Comparison of ENCODE assay signal across 14 cellular contexts in genomic region chr12:92424338-92424737, GRCh38.
A peak's percentile ranks its signal among the peaks of the same experiment; 100 is the strongest.
DNase-seq lines count a peak whose midpoint lies in the region; ATAC-seq and TF ChIP-seq lines count a peak whose summit lies in the region.
"Had no signal": no experiment of that assay in that cellular context is flagged by ENCODE, and none has a peak within 500 bp of the region (broad histone marks: within the 10 kb centered on the region; RNA-seq: fewer than 3 reads in every experiment).

No MANE protein-coding gene starts in this region.

- no peak overlapping the region for H2BK12ac ChIP-seq in H9 (ENCODE audit: insufficient read length, low read depth, low read length)

- peaks cover 43% of the 10 kb centered on the region in 2 experiments for H3K4me1 Mint-ChIP-seq in H9

- H3K4ac ChIP-seq in H9 (ENCODE audit: low read depth, low read length), result no peak overlapping the region

- no peak overlapping the region for H2BK15ac ChIP-seq in H9 (ENCODE audit: low read depth, low read length)

- H2AFZ ChIP-seq in H9 (ENCODE audit: low read length) (no peak overlapping the region), parathyroid adenoma (peak overlapping the region; percentile 22)

- H3K36me3 Mint-ChIP-seq in H9 (ENCODE audit: insufficient read depth in 1 of 3, low read depth in 3 of 3), result no peaks in the 10 kb centered on the region
- H3K36me3 Mint-ChIP-seq: CD8-positive, alpha-beta T cell had no signal

- H3K79me1 ChIP-seq in H9 (ENCODE audit: insufficient read depth, low read depth, low read length, poor library complexity, severe bottlenecking), result no peaks in the 10 kb centered on the region

- no peak overlapping the region for H2BK5ac ChIP-seq in H9 (ENCODE audit: insufficient read length, low read length)

- no peaks in the 10 kb centered on the region for H3K27me3 Mint-ChIP-seq in H9 (ENCODE audit: low read depth)

- no peak overlapping the region for H2AK5ac ChIP-seq in H9 (ENCODE audit: insufficient read length, low read length)

- H3K9me3 Mint-ChIP-seq in H9, result no peaks in the 10 kb centered on the region; a peak in 2 of 5 replicates
- H3K9me3 Mint-ChIP-seq: activated T-cell treated with anti-CD3 and anti-CD28 coated beads, Interleukin-2, amount 50 U/mL, for 4 hours; CD8-positive, alpha-beta T cell had no signal

- H3K36me3 ChIP-seq in parathyroid adenoma (ENCODE audit: control insufficient read depth, insufficient read depth, low read length) (no peaks in the 10 kb centered on the region), SJCRH30 (no peaks in the 10 kb centered on the region)

- no peak overlapping the region for H2BK120ac ChIP-seq in H9 (ENCODE audit: low read depth, low read length, poor library complexity, severe bottlenecking)

- H3K79me2 ChIP-seq in H9 (ENCODE audit: insufficient read depth, low read length) (no peaks in the 10 kb centered on the region), parathyroid adenoma (no peaks in the 10 kb centered on the region)

- no peak overlapping the region for H4K8ac ChIP-seq in H9 (replicated peaks; ENCODE audit: insufficient read length, low read depth, low read length)

- ATAC-seq in HG03432 (IDR thresholded peaks at IDR 0.05; ENCODE audit: unreplicated experiment) (no peak), GM21576 (IDR thresholded peaks at IDR 0.05; ENCODE audit: unreplicated experiment) (no peak)
- ATAC-seq: CD8-positive, alpha-beta T cell; sciatic nerve had no signal

- DNase-seq in H9, result peak; percentile 55
- peak; percentile 36 for DNase-seq in SK-MEL-5 (ENCODE audit: low read depth, low spot score)
- DNase-seq in fibroblast of pulmonary artery (ENCODE audit: low read depth), result peak; percentile 66
- no peak for DNase-seq in SJCRH30
- DNase-seq in NCI-H1048 (lab: John Stamatoyannopoulos, UW), result no peak
- DNase-seq: activated T-cell treated with anti-CD3 and anti-CD28 coated beads, Interleukin-2, amount 50 U/mL, for 4 hours; anterior cingulate cortex; CD8-positive, alpha-beta T cell; GF-D8; NCI-H69 had no signal

- H3K27ac ChIP-seq in H9 (ENCODE audit: insufficient read length, low read depth, low read length), result peak overlapping the region; percentile 12
- H3K27ac ChIP-seq in parathyroid adenoma, result no peak overlapping the region
- H3K27ac ChIP-seq in SJCRH30, result no peak overlapping the region

- H3K18ac ChIP-seq in H9 (ENCODE audit: insufficient read length, low read depth, low read length), result no peak overlapping the region

- peaks cover 4% of the 10 kb centered on the region; the same call in 1 of the 2 replicates for H3K4me1 ChIP-seq in H9 (ENCODE audit: insufficient read depth, low read length)
- H3K4me1 ChIP-seq in parathyroid adenoma, result peaks cover 9% of the 10 kb centered on the region
- H3K4me1 ChIP-seq in SJCRH30, result no peaks in the 10 kb centered on the region

- H3K23ac ChIP-seq in H9 (ENCODE audit: insufficient read length, low read depth, low read length), result no peak overlapping the region

- no CpG with 5 or more reads among the region's 4 CpGs for WGBS in H9 (ENCODE audit: extremely low coverage, insufficient read length, low lambda C conversion rate)

- no peaks in the 10 kb centered on the region for H4K20me1 ChIP-seq in H9 (ENCODE audit: control insufficient read depth, insufficient read depth, insufficient read length)

- H2BK20ac ChIP-seq in H9 (ENCODE audit: low read depth, low read length, poor library complexity, severe bottlenecking), result no peak overlapping the region

- in situ Hi-C loops in SK-MEL-5 (cut with HindIII; ENCODE audit: low pct_unique_long_range_greater_than_20kb, low sequenced_read_pairs), result no loop called here

- no peak overlapping the region for H3T11ph ChIP-seq in H9 (ENCODE audit: low read length)

- H3K27me3 ChIP-seq in H9 (ENCODE audit: insufficient read depth, low read length) (no peaks in the 10 kb centered on the region), parathyroid adenoma (ENCODE audit: control insufficient read depth, insufficient read depth, low read length) (no peaks in the 10 kb centered on the region), SJCRH30 (no peaks in the 10 kb centered on the region)

- H3K56ac ChIP-seq in H9 (ENCODE audit: insufficient read length, low read depth, low read length), result no peak overlapping the region

- no peaks in the 10 kb centered on the region for H3K23me2 ChIP-seq in H9 (ENCODE audit: insufficient read length, low read depth, low read length, poor library complexity, severe bottlenecking)

- H3K4me3 Mint-ChIP-seq in H9, result peak overlapping the region in 1 of 2 experiments; percentile 16; a peak in 1 of 5 replicates
- H3K4me3 Mint-ChIP-seq: activated T-cell treated with anti-CD3 and anti-CD28 coated beads, Interleukin-2, amount 50 U/mL, for 4 hours; CD8-positive, alpha-beta T cell had no signal

- H3K9ac ChIP-seq in H9 (ENCODE audit: extremely low read depth, insufficient read length, low read length), result no peak overlapping the region
- no peak overlapping the region for H3K9ac ChIP-seq in parathyroid adenoma

- H3K14ac ChIP-seq in H9 (ENCODE audit: insufficient read depth, low read length), result no peak overlapping the region

- H4K91ac ChIP-seq in H9 (ENCODE audit: insufficient read length, low read depth, low read length), result no peak overlapping the region

- H3K9me3 ChIP-seq in H9 (ENCODE audit: control insufficient read depth, low read depth, low read length) (no peaks in the 10 kb centered on the region), parathyroid adenoma (ENCODE audit: control insufficient read depth, low read length) (no peaks in the 10 kb centered on the region), SJCRH30 (replicated peaks) (no peaks in the 10 kb centered on the region)

- TF ChIP-seq CTCF in H9 (conservative IDR thresholded peaks at IDR 0.05) (no peak), fibroblast of pulmonary artery (IDR thresholded peaks at IDR 0.05; ENCODE audit: low read length, missing control alignments) (no peak), parathyroid adenoma (IDR thresholded peaks at IDR 0.05) (no peak)

- no peak overlapping the region for H3K4me2 ChIP-seq in H9 (ENCODE audit: insufficient read depth, insufficient read length, low read length)
- H3K4me2 ChIP-seq in parathyroid adenoma (ENCODE audit: low read length), result no peak overlapping the region

- peak overlapping the region; percentile 69 to 96 (median 93); a peak in 6 of 7 replicates for H3K27ac Mint-ChIP-seq in H9
- H3K27ac Mint-ChIP-seq: CD8-positive, alpha-beta T cell had no signal

- H3K4me3 ChIP-seq in fibroblast of pulmonary artery (replicated peaks; ENCODE audit: low read depth, low read length), result no peak overlapping the region
- no peak overlapping the region for H3K4me3 ChIP-seq in parathyroid adenoma (ENCODE audit: low read depth, low read length)
- H3K4me3 ChIP-seq in SJCRH30, result no peak overlapping the region

- H4K5ac ChIP-seq in H9 (ENCODE audit: insufficient read length, low read depth, low read length), result no peak overlapping the region

Comparison
In these comparisons a context has a peak if more than half of its experiments do, and no peak if none do; other contexts are left out.
1. DNase-seq: peak in H9 (single experiment), SK-MEL-5 (single experiment) and fibroblast of pulmonary artery (single experiment); none in SJCRH30 (0 of 2) and NCI-H1048 (single experiment).